1 cellular context compared by ENCODE assay signal in genomic region chr3:178193846-178194245, GRCh38.
TF ChIP-seq lines count a peak whose summit lies in the region.

No MANE protein-coding gene starts in this region.

TF ChIP-seq in GM23338, 12 proteins besides CTCF, POLR2A, EP300 and RAD21 (continued from another document):
- TF ChIP-seq ZNF462 (CRISPR knock-in tag; IDR thresholded peaks at IDR 0.05): no peak
- no peak for TF ChIP-seq ZNF331 (CRISPR knock-in tag; IDR thresholded peaks at IDR 0.05; ENCODE audit: low read depth)
